In the genomic region with DNA sequence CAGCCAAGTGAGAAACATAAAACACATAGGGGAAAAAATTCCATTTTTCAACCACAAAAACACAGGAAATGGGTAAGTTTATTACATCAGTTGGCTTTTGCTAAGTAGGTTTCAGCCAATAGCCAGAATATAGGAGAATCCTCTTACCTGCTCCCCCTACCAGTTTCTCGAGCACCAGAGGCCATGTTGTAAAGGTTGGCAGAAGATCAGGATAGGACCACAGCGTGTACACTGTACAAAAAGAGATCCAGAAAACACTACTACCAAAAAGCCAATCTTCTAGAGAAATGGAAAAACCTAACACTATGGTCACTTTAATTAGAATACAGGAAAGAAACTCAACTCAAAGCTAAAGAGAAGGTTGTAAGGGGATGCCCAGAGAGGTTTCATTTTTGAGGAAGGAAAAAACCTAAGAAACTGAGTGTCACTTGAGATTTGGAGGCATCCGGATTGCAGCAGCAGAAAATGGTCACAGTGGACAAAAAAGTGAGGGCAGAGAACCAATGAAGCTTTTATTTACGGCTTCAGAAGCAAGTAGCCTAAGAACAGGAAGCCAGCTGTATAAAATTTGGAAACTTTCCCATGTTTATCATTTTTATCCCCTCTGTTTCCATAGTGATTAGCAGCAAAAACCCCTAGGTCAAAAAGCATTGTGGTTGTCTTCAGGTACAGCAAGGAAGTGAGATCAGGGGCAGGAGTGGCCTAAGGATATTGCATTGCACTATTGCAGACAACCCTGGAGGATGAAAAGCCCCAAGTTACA, we compare ENCODE assay signal across 13 cellular contexts. TPM values are rescaled to one million over a fixed set of nuclear protein-coding genes. Genes with fewer than 3 reads are reported as not detected.
DNase-seq lines count a peak whose midpoint lies in the region; ATAC-seq, FAIRE-seq and TF ChIP-seq lines count a peak whose summit lies in the region.
"Had no signal": no experiment of that assay in that cellular context is flagged by ENCODE, and none has a peak within 500 bp of the region (broad histone marks: within the 10 kb centered on the region; RNA-seq: fewer than 3 reads in every experiment).

No MANE protein-coding gene starts in this region.

- no peaks in the 10 kb centered on the region for H3K9me3 ChIP-seq in CD4-positive, alpha-beta T cell (ENCODE audit: control insufficient read depth, low read length)
- H3K9me3 ChIP-seq: thyroid gland had no signal

- no peak overlapping the region for H3K27ac ChIP-seq in CD4-positive, alpha-beta T cell (ENCODE audit: low read depth, low read length)
- H3K27ac ChIP-seq: thyroid gland had no signal

- peak; percentile 40 for FAIRE-seq in GM12891 (lab: Jason Lieb, UNC)
- FAIRE-seq: endometrium had no signal

- no peaks in the 10 kb centered on the region for H3K27me3 ChIP-seq in CD4-positive, alpha-beta T cell (ENCODE audit: control insufficient read depth, insufficient read depth, low read length)
- H3K27me3 ChIP-seq in H7 (ENCODE audit: control insufficient read depth, insufficient read depth, low read length): no peaks in the 10 kb centered on the region
- H3K27me3 ChIP-seq: thyroid gland had no signal

- CTCF ChIA-PET in CD4-positive, alpha-beta T cell (lab: Charles Lee): interaction anchor here (0.8 to 2.6 kb wide), 4 partner anchors 55 to 373 kb away, joined by 3 to 9 read pairs (median 3); partner anchors contain the start of gene IKBKE

- peak overlapping the region; percentile 42 for H3K27ac Mint-ChIP-seq in CD4-positive, alpha-beta T cell
- no peak overlapping the region for H3K27ac Mint-ChIP-seq in progenitor cell of endocrine pancreas

- no peak for TF ChIP-seq POLR2A in GM12891 (IDR thresholded peaks at IDR 0.05; ENCODE audit: low read depth, low read length)

- peaks cover 2% of the 10 kb centered on the region; the same call in 1 of the 2 replicates for H3K36me3 ChIP-seq in H7 (replicated peaks; ENCODE audit: control insufficient read depth, insufficient read depth, low read length)

- POLR2A ChIA-PET in CD4-positive, alpha-beta T cell (lab: Charles Lee): no interaction called here

- no peak overlapping the region for H3K4me3 ChIP-seq in Jurkat, Clone E6-1 (ENCODE audit: low read length)
- H3K4me3 ChIP-seq in H7 (ENCODE audit: insufficient read depth, low read depth, low read length): no peak overlapping the region
- H3K4me3 ChIP-seq: thyroid gland had no signal

- H3K9me3 Mint-ChIP-seq in CD4-positive, alpha-beta T cell: no peaks in the 10 kb centered on the region
- H3K9me3 Mint-ChIP-seq in progenitor cell of endocrine pancreas (ENCODE audit: low read depth): no peaks in the 10 kb centered on the region

- intact Hi-C loops in CD4-positive, alpha-beta T cell (cut with DNase I, micrococcal nuclease): loop anchor here in 1 of 2 experiments (5.0 kb wide), 1 partner anchor 373 kb away; no protein-coding TSS in a partner anchor
- intact Hi-C loops in Right ventricle myocardium superior (cut with DNase I): loop anchor here (10.0 kb wide), 1 partner anchor 375 kb away; no protein-coding TSS in a partner anchor

- peaks cover 20% of the 10 kb centered on the region for H3K4me1 Mint-ChIP-seq in CD4-positive, alpha-beta T cell (ENCODE audit: low read depth)
- H3K4me1 Mint-ChIP-seq in progenitor cell of endocrine pancreas (ENCODE audit: low read depth): peaks cover 12% of the 10 kb centered on the region

- H3K4me3 Mint-ChIP-seq in CD4-positive, alpha-beta T cell: peak overlapping the region; percentile 75
- no peak overlapping the region for H3K4me3 Mint-ChIP-seq in progenitor cell of endocrine pancreas (ENCODE audit: low read depth)

- no peak for TF ChIP-seq CTCF in CD4-positive, alpha-beta T cell (IDR thresholded peaks at IDR 0.05)
- TF ChIP-seq CTCF in progenitor cell of endocrine pancreas (IDR thresholded peaks at IDR 0.05; ENCODE audit: unreplicated experiment): no peak

- DNase-seq in CD4-positive, alpha-beta T cell: no peak
- DNase-seq in GM12891 (ENCODE audit: insufficient read length, low spot score): no peak
- peak; percentile 19 for DNase-seq in Jurkat, Clone E6-1 (ENCODE audit: low read depth, low spot score)
- peak; percentile 57 to 86 for DNase-seq in dermis microvascular lymphatic vessel endothelial cell (ENCODE audit: low read depth in 2 of 2)
- no peak for DNase-seq in H7
- no peak for DNase-seq in Right ventricle myocardium superior
- DNase-seq in activated CD4-positive, CD25-positive, alpha-beta regulatory T cell treated with anti-CD3 and anti-CD28 coated beads, Interleukin-2, amount 50 U/mL, for 72 hours: no peak
- DNase-seq in progenitor cell of endocrine pancreas (ENCODE audit: low spot score, unreplicated experiment): no peak
- DNase-seq: COR-L47, left cardiac atrium, PC-3, thyroid gland had no signal

- no peaks in the 10 kb centered on the region for H3K27me3 Mint-ChIP-seq in CD4-positive, alpha-beta T cell
- no peaks in the 10 kb centered on the region for H3K27me3 Mint-ChIP-seq in progenitor cell of endocrine pancreas

- H3K36me3 Mint-ChIP-seq in CD4-positive, alpha-beta T cell (ENCODE audit: low read depth): peaks cover 68% of the 10 kb centered on the region
- H3K36me3 Mint-ChIP-seq in progenitor cell of endocrine pancreas (ENCODE audit: insufficient read depth): peaks cover 7% of the 10 kb centered on the region

- no peak for ATAC-seq in CD4-positive, alpha-beta T cell (ENCODE audit: poor library complexity)
- no peak for ATAC-seq in Right ventricle myocardium superior (ENCODE audit: poor library complexity)
- ATAC-seq: left cardiac atrium, PC-3 had no signal

TF ChIP-seq in GM12891, 5 proteins besides CTCF, POLR2A, EP300 and RAD21:
- TF ChIP-seq TAF1 (IDR thresholded peaks at IDR 0.05; ENCODE audit: low read depth, low read length) (no peak), SPI1 (IDR thresholded peaks at IDR 0.05; ENCODE audit: low read depth, low read length) (peak; percentile 73)

RNA-seq across cellular contexts. Expression of gene EIF2D, which starts 2.9 kb away (rescaled TPM):
- 10 to 100 TPM; 48.9 to 51.6 TPM for total RNA-seq in CD4-positive, alpha-beta T cell
- 84.7 TPM for polyA plus RNA-seq in GM12891 (2012; ENCODE audit: low read depth, missing spikeins)
- polyA plus RNA-seq in Jurkat, Clone E6-1 (2012; ENCODE audit: insufficient read depth, insufficient read length): 66.3 TPM
- total RNA-seq in dermis microvascular lymphatic vessel endothelial cell (41.2 and 45.5 TPM in 2 replicates), Right ventricle myocardium superior (24.9 TPM), progenitor cell of endocrine pancreas (36.8 and 39.5 TPM in 2 replicates)
- 77.3 and 106 TPM in 2 replicates for total RNA-seq in H7 (2014; rRNA removed; shearing (Covaris generic))

RNA-seq across cellular contexts. Expression of gene DYRK3, which starts 25.9 kb away (rescaled TPM):
- total RNA-seq in CD4-positive, alpha-beta T cell: 1 to 10 TPM; 1.6 to 1.7 TPM
- polyA plus RNA-seq in GM12891 (2012; ENCODE audit: low read depth, missing spikeins): 4.6 TPM
- 12.4 TPM for polyA plus RNA-seq in Jurkat, Clone E6-1 (2012; ENCODE audit: insufficient read depth, insufficient read length)
- total RNA-seq in dermis microvascular lymphatic vessel endothelial cell (15.5 and 19.2 TPM in 2 replicates), Right ventricle myocardium superior (23.6 TPM), progenitor cell of endocrine pancreas (8.4 and 9.1 TPM in 2 replicates)
- total RNA-seq in H7 (2014; rRNA removed; shearing (Covaris generic)): 28.3 and 28.4 TPM in 2 replicates

Comparison
In these comparisons a context has a peak if more than half of its experiments do, and no peak if none do; other contexts are left out.
1. DNase-seq: peak in Jurkat, Clone E6-1 (single experiment) and dermis microvascular lymphatic vessel endothelial cell (2 of 2); none in CD4-positive, alpha-beta T cell (0 of 10), GM12891 (single experiment), H7 (single experiment), Right ventricle myocardium superior (single experiment), activated CD4-positive, CD25-positive, alpha-beta regulatory T cell treated with anti-CD3 and anti-CD28 coated beads, Interleukin-2, amount 50 U/mL, for 72 hours (single experiment) and progenitor cell of endocrine pancreas (single experiment).